Comparison of ENCODE assay signal across 1 cellular context in genomic region chr1:215459136-215459535, GRCh38.
TF ChIP-seq lines count a peak whose summit lies in the region.

No MANE protein-coding gene starts in this region.

TF ChIP-seq in IMR-90, 13 proteins besides CTCF, POLR2A, EP300 and RAD21 (continued from another document):
- TF ChIP-seq, protein P1, sequence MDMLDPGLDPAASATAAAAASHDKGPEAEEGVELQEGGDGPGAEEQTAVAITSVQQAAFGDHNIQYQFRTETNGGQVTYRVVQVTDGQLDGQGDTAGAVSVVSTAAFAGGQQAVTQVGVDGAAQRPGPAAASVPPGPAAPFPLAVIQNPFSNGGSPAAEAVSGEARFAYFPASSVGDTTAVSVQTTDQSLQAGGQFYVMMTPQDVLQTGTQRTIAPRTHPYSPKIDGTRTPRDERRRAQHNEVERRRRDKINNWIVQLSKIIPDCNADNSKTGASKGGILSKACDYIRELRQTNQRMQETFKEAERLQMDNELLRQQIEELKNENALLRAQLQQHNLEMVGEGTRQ (IDR thresholded peaks at IDR 0.05; ENCODE audit: low read depth, low read length) = no peak
